ENCODE assay signal across 11 cellular contexts in genomic region chr15:74364936-74365618, GRCh38. TPM values are rescaled to one million over a fixed set of nuclear protein-coding genes. Genes with fewer than 3 reads are reported as not detected.
DNase-seq lines count a peak whose midpoint lies in the region; ATAC-seq and TF ChIP-seq lines count a peak whose summit lies in the region.
"Had no signal": no experiment of that assay in that cellular context is flagged by ENCODE, and none has a peak within 500 bp of the region (broad histone marks: within the 10 kb centered on the region; RNA-seq: fewer than 3 reads in every experiment).

No MANE protein-coding gene starts in this region.

- H2BK20ac ChIP-seq in H9 (ENCODE audit: low read depth, low read length, poor library complexity, severe bottlenecking), result no peak overlapping the region

- peak overlapping the region; percentile 67 to 81 for H3K4me3 Mint-ChIP-seq in H9
- H3K4me3 Mint-ChIP-seq in activated naive CD8-positive, alpha-beta T cell treated with anti-CD3 and anti-CD28 coated beads, Interleukin-2, amount 50 U/mL, for 24 hours, result peak overlapping the region; percentile 63

- no peak overlapping the region for H3T11ph ChIP-seq in H9 (ENCODE audit: low read length)

- no peak overlapping the region for H2BK5ac ChIP-seq in H9 (ENCODE audit: insufficient read length, low read length)

- H2AFZ ChIP-seq in H9 (ENCODE audit: low read length), result no peak overlapping the region

- H2BK120ac ChIP-seq in H9 (ENCODE audit: low read depth, low read length, poor library complexity, severe bottlenecking), result no peak overlapping the region

- H3K36me3 Mint-ChIP-seq in H9 (ENCODE audit: insufficient read depth in 1 of 3, low read depth in 3 of 3), result 0 out of 7 replicates have a peak, but pooled peaks cover 0 to 2% (median 0%) of the 10 kb centered on the region in 3 experiments
- H3K36me3 Mint-ChIP-seq in activated naive CD8-positive, alpha-beta T cell treated with anti-CD3 and anti-CD28 coated beads, Interleukin-2, amount 50 U/mL, for 24 hours (ENCODE audit: low read depth), result no peaks in the 10 kb centered on the region

- TF ChIP-seq POLR2A in GM18505 (IDR thresholded peaks at IDR 0.05; ENCODE audit: borderline replicate concordance, extremely low read depth, insufficient read depth, insufficient read length), result no peak

- no peak overlapping the region for H3K9ac ChIP-seq in H9 (ENCODE audit: extremely low read depth, insufficient read length, low read length)
- peak overlapping the region; percentile 75 to 87 (median 81) for H3K9ac ChIP-seq in skeletal muscle tissue (ENCODE audit: low read depth in 1 of 3, low read length in 3 of 3)

- DNase-seq in H9, result peak; percentile 41
- DNase-seq in activated naive CD8-positive, alpha-beta T cell treated with anti-CD3 and anti-CD28 coated beads, Interleukin-2, amount 50 U/mL, for 24 hours, result no peak
- DNase-seq in 8988T, result no peak
- DNase-seq in NCI-H345 treated with DMSO at 0.1 percent for 48 hours (lab: John Stamatoyannopoulos, UW; ENCODE audit: unreplicated experiment), result no peak
- DNase-seq: cerebellar nuclear complex had no signal

- H3K27me3 ChIP-seq in H9 (ENCODE audit: insufficient read depth, low read length) (no peaks in the 10 kb centered on the region), skeletal muscle tissue (ENCODE audit: control insufficient read depth in 3 of 3, insufficient read depth in 3 of 3, low read length in 3 of 3) (peaks cover 0 to 3% (median 0%) of the 10 kb centered on the region in 3 donors)

- H3K4me3 ChIP-seq in iPS-18c (ENCODE audit: insufficient read depth, low read depth, low read length) (peak overlapping the region; percentile 63), skeletal muscle tissue (ENCODE audit: low read length in 3 of 3) (peak overlapping the region; percentile 66 to 79 (median 76))

- H3K9me3 ChIP-seq in H9 (ENCODE audit: control insufficient read depth, low read depth, low read length) (no peaks in the 10 kb centered on the region), iPS-18c (ENCODE audit: control insufficient read depth, insufficient read depth, low read length) (no peaks in the 10 kb centered on the region), skeletal muscle tissue (ENCODE audit: control insufficient read depth in 3 of 3, low read length in 3 of 3) (no peaks in the 10 kb centered on the region)

- TF ChIP-seq CTCF in H9 (conservative IDR thresholded peaks at IDR 0.05), result no peak

- peaks cover 13 to 19% of the 10 kb centered on the region in 2 experiments for H3K4me1 Mint-ChIP-seq in H9
- peaks cover 6% of the 10 kb centered on the region for H3K4me1 Mint-ChIP-seq in activated naive CD8-positive, alpha-beta T cell treated with anti-CD3 and anti-CD28 coated beads, Interleukin-2, amount 50 U/mL, for 24 hours

- no peak overlapping the region for H4K91ac ChIP-seq in H9 (ENCODE audit: insufficient read length, low read depth, low read length)

- H3K56ac ChIP-seq in H9 (ENCODE audit: insufficient read length, low read depth, low read length), result no peak overlapping the region

- no peaks in the 10 kb centered on the region for H3K79me1 ChIP-seq in H9 (ENCODE audit: insufficient read depth, low read depth, low read length, poor library complexity, severe bottlenecking)

- H3K9me3 Mint-ChIP-seq in H9, result no peaks in the 10 kb centered on the region
- H3K9me3 Mint-ChIP-seq in activated naive CD8-positive, alpha-beta T cell treated with anti-CD3 and anti-CD28 coated beads, Interleukin-2, amount 50 U/mL, for 24 hours, result no peaks in the 10 kb centered on the region

- H3K4me1 ChIP-seq in H9 (ENCODE audit: insufficient read depth, low read length) (peaks cover 2% of the 10 kb centered on the region; the same call in 1 of the 2 replicates), skeletal muscle tissue (ENCODE audit: control insufficient read depth in 3 of 3, insufficient read depth in 3 of 3, low read length in 3 of 3) (peaks cover 6% of the 10 kb centered on the region in 3 donors)

- H4K8ac ChIP-seq in H9 (replicated peaks; ENCODE audit: insufficient read length, low read depth, low read length), result no peak overlapping the region

- no peak overlapping the region for H2BK12ac ChIP-seq in H9 (ENCODE audit: insufficient read length, low read depth, low read length)

- no peaks in the 10 kb centered on the region for H3K79me2 ChIP-seq in H9 (ENCODE audit: insufficient read depth, low read length)

- H4K5ac ChIP-seq in H9 (ENCODE audit: insufficient read length, low read depth, low read length), result no peak overlapping the region

- H3K27ac Mint-ChIP-seq in H9, result peak overlapping the region in 1 of 3 experiments; percentile 63; a peak in 1 of 7 replicates
- H3K27ac Mint-ChIP-seq in activated naive CD8-positive, alpha-beta T cell treated with anti-CD3 and anti-CD28 coated beads, Interleukin-2, amount 50 U/mL, for 24 hours, result peak overlapping the region; percentile 27

- H3K23ac ChIP-seq in H9 (ENCODE audit: insufficient read length, low read depth, low read length), result no peak overlapping the region

- no CpG with 5 or more reads among the region's 12 CpGs for WGBS in H9 (ENCODE audit: extremely low coverage, insufficient read length, low lambda C conversion rate)

- H3K18ac ChIP-seq in H9 (ENCODE audit: insufficient read length, low read depth, low read length), result no peak overlapping the region

- H3K27ac ChIP-seq in H9 (ENCODE audit: insufficient read length, low read depth, low read length) (no peak overlapping the region), skeletal muscle tissue (ENCODE audit: low read depth, low read length) (peak overlapping the region; percentile 30)

- peak overlapping the region; percentile 92; the same call in 1 of the 2 replicates for H3K14ac ChIP-seq in H9 (ENCODE audit: insufficient read depth, low read length)

- H3K23me2 ChIP-seq in H9 (ENCODE audit: insufficient read length, low read depth, low read length, poor library complexity, severe bottlenecking), result peaks cover 18% of the 10 kb centered on the region

- no peak for ATAC-seq in activated naive CD8-positive, alpha-beta T cell treated with anti-CD3 and anti-CD28 coated beads, Interleukin-2, amount 50 U/mL, for 24 hours
- ATAC-seq in GM18505 (IDR thresholded peaks at IDR 0.05; ENCODE audit: unreplicated experiment), result no peak
- ATAC-seq in HG03342 (IDR thresholded peaks at IDR 0.05; ENCODE audit: unreplicated experiment), result no peak

- no peaks in the 10 kb centered on the region for H4K20me1 ChIP-seq in H9 (ENCODE audit: control insufficient read depth, insufficient read depth, insufficient read length)

- no peaks in the 10 kb centered on the region for H3K36me3 ChIP-seq in skeletal muscle tissue (ENCODE audit: control insufficient read depth in 3 of 3, insufficient read depth in 3 of 3, low read length in 3 of 3)

- peaks cover 42% of the 10 kb centered on the region for H3K27me3 Mint-ChIP-seq in H9 (ENCODE audit: low read depth)
- H3K27me3 Mint-ChIP-seq in activated naive CD8-positive, alpha-beta T cell treated with anti-CD3 and anti-CD28 coated beads, Interleukin-2, amount 50 U/mL, for 24 hours, result peaks cover 44% of the 10 kb centered on the region

- peak overlapping the region; percentile 22 for H3K4me2 ChIP-seq in H9 (ENCODE audit: insufficient read depth, insufficient read length, low read length)

- H3K4ac ChIP-seq in H9 (ENCODE audit: low read depth, low read length), result no peak overlapping the region

- H2BK15ac ChIP-seq in H9 (ENCODE audit: low read depth, low read length), result no peak overlapping the region

- H2AK5ac ChIP-seq in H9 (ENCODE audit: insufficient read length, low read length), result no peak overlapping the region

RNA-seq across cellular contexts. Expression of gene CYP11A1, which starts 2.4 kb away (rescaled TPM):
- total RNA-seq in H9 (2021), result 1.7 and 2.3 TPM in 2 replicates
- 0.52 TPM for total RNA-seq in skeletal muscle tissue
- total RNA-seq: myocyte; T-helper 2 cell treated with Interferon-gamma antibody and Interleukin-4, amounts not matched to agents 100 ng/mL and 5 ng/mL, for 36 hours had no signal
